11 cellular contexts compared by ENCODE assay signal in genomic region chr3:160180581-160181216, GRCh38. TPM values are rescaled to one million over a fixed set of nuclear protein-coding genes. Genes with fewer than 3 reads are reported as not detected.
DNase-seq lines count a peak whose midpoint lies in the region; ATAC-seq and TF ChIP-seq lines count a peak whose summit lies in the region.
"Had no signal": no experiment of that assay in that cellular context is flagged by ENCODE, and none has a peak within 500 bp of the region (broad histone marks: within the 10 kb centered on the region; RNA-seq: fewer than 3 reads in every experiment).

No MANE protein-coding gene starts in this region.

- peak; percentile 79 for TF ChIP-seq EP300 in transverse colon (IDR thresholded peaks at IDR 0.05; ENCODE audit: low read depth)

- no peak for TF ChIP-seq CTCF in MCF 10A (IDR thresholded peaks at IDR 0.05; ENCODE audit: unreplicated experiment)
- no peak for TF ChIP-seq CTCF in breast epithelium (IDR thresholded peaks at IDR 0.05)
- no peak for TF ChIP-seq CTCF in PC-3 (conservative IDR thresholded peaks at IDR 0.05; ENCODE audit: low read depth, low read length)
- TF ChIP-seq CTCF in foreskin fibroblast (IDR thresholded peaks at IDR 0.05; ENCODE audit: low read depth, low read length), result no peak
- no peak for TF ChIP-seq CTCF in transverse colon (IDR thresholded peaks at IDR 0.05)

- H3K27ac ChIP-seq in breast epithelium (no peak overlapping the region), PC-3 (ENCODE audit: low read length) (no peak overlapping the region), transverse colon (peak overlapping the region; percentile 44 to 76 (median 64))
- H3K27ac ChIP-seq: KMS-11 had no signal

- H3K9me3 ChIP-seq in breast epithelium (no peaks in the 10 kb centered on the region), PC-3 (ENCODE audit: low read length) (no peaks in the 10 kb centered on the region), transverse colon (no peaks in the 10 kb centered on the region)

- ATAC-seq in PC-3 (peak; percentile 99), HG03025 (IDR thresholded peaks at IDR 0.05; ENCODE audit: low FRiP score, unreplicated experiment) (no peak), GM18511 (IDR thresholded peaks at IDR 0.05; ENCODE audit: unreplicated experiment) (no peak), HG03442 (IDR thresholded peaks at IDR 0.05; ENCODE audit: unreplicated experiment) (no peak)
- ATAC-seq: GM12878 had no signal

- no peaks in the 10 kb centered on the region for H3F3A ChIP-seq in PC-3 (ENCODE audit: low read length, unreplicated experiment)

- POLR2A ChIA-PET in MCF 10A (lab: Yijun Ruan, JAX), result no interaction called here
- POLR2A ChIA-PET in PC-3 (lab: Charles Lee; ENCODE audit: unreplicated experiment), result no interaction called here

- H3K27me3 ChIP-seq in breast epithelium, result no peaks in the 10 kb centered on the region
- no peaks in the 10 kb centered on the region for H3K27me3 ChIP-seq in PC-3 (ENCODE audit: low read length)
- no peaks in the 10 kb centered on the region for H3K27me3 ChIP-seq in transverse colon

- no peaks in the 10 kb centered on the region for H3K36me3 Mint-ChIP-seq in MCF 10A (ENCODE audit: insufficient read depth, unreplicated experiment)

- no peaks in the 10 kb centered on the region for H3K9me2 ChIP-seq in PC-3 (replicated peaks; ENCODE audit: low read length)

- intact Hi-C loops in MCF 10A (cut with micrococcal nuclease) (no loop called here), breast epithelium (cut with DNase I; ENCODE audit: low total_unique reads) (no loop called here), PC-3 (cut with micrococcal nuclease) (no loop called here), transverse colon (cut with DNase I; ENCODE audit: low total_unique reads) (loop anchor here (5.0 kb wide), 1 partner anchor 47 kb away; the partner anchor contains the start of gene C3orf80)

- H3K4me3 ChIP-seq in breast epithelium (no peak overlapping the region), PC-3 (ENCODE audit: low read length) (peak overlapping the region; percentile 17; the same call in 1 of the 2 replicates), foreskin fibroblast (ENCODE audit: low read depth in 1 of 2, low read length in 2 of 2) (peak overlapping the region in 1 of 2 donors; percentile 13), transverse colon (no peak overlapping the region)
- H3K4me3 ChIP-seq: GM12878 had no signal

- H3K9me3 Mint-ChIP-seq in MCF 10A (ENCODE audit: unreplicated experiment), result no peaks in the 10 kb centered on the region

- no peaks in the 10 kb centered on the region for H3K4me1 ChIP-seq in breast epithelium
- no peaks in the 10 kb centered on the region for H3K4me1 ChIP-seq in PC-3 (ENCODE audit: insufficient read depth, low read length)
- H3K4me1 ChIP-seq in transverse colon, result peaks cover 0 to 30% (median 6%) of the 10 kb centered on the region in 4 donors

- H3K4me1 Mint-ChIP-seq in MCF 10A (ENCODE audit: insufficient read depth, unreplicated experiment), result peaks cover 5% of the 10 kb centered on the region

- no peak overlapping the region for H3K4me3 Mint-ChIP-seq in MCF 10A (ENCODE audit: unreplicated experiment)

- WGBS in transverse colon (ENCODE audit: low coverage in 1 of 2), 2 donors, result 15 to 23% methylated on average over 10 to 11 of the region's 11 CpGs

- DNase-seq in MCF 10A (ENCODE audit: unreplicated experiment) (peak; percentile 6), breast epithelium (ENCODE audit: low spot score in 2 of 2) (no peak), PC-3 (peak; percentile 46), foreskin fibroblast (peak; percentile 54 to 68), transverse colon (no peak)
- DNase-seq: RPMI8226 had no signal

- CTCF ChIA-PET in MCF 10A (lab: Yijun Ruan, JAX), result interaction anchor here (0.6 to 1.0 kb wide), 2 partner anchors 141 to 148 kb away, joined by 3 to 4 read pairs; no protein-coding TSS in a partner anchor
- CTCF ChIA-PET in PC-3 (lab: Charles Lee), result no interaction called here

- BruUV-seq in MCF 10A (replicated peaks; lab: Mats Ljungman, UMichigan), result no TSS peak
- BruUV-seq in PC-3 (replicated peaks; lab: Mats Ljungman, UMichigan), result no TSS peak

- peak overlapping the region; percentile 51; the same call in 1 of the 2 replicates for H2AFZ ChIP-seq in PC-3 (ENCODE audit: low read length)

- no peaks in the 10 kb centered on the region for H3K79me2 ChIP-seq in PC-3 (ENCODE audit: low read length)

- peak overlapping the region; percentile 49 for H3K4me2 ChIP-seq in PC-3 (ENCODE audit: low read length)
- H3K4me2 ChIP-seq: KMS-11 had no signal

- TF ChIP-seq POLR2A in breast epithelium (IDR thresholded peaks at IDR 0.05) (no peak), transverse colon (IDR thresholded peaks at IDR 0.05) (no peak)

- H3K36me3 ChIP-seq in breast epithelium, result no peaks in the 10 kb centered on the region
- H3K36me3 ChIP-seq in PC-3 (ENCODE audit: low read depth, low read length), result no peaks in the 10 kb centered on the region
- no peaks in the 10 kb centered on the region for H3K36me3 ChIP-seq in transverse colon

- no peak overlapping the region for H3K27ac Mint-ChIP-seq in MCF 10A (ENCODE audit: low read depth, unreplicated experiment)

- no peaks in the 10 kb centered on the region for H3K27me3 Mint-ChIP-seq in MCF 10A (ENCODE audit: insufficient read depth, unreplicated experiment)

- no peak overlapping the region for H3K9ac ChIP-seq in PC-3 (ENCODE audit: low read length)
- H3K9ac ChIP-seq: KMS-11 had no signal

- in situ Hi-C loops in transverse colon (cut with MboI; ENCODE audit: low pct_ligation_motif_present in 1 of 4, low pct_unique_long_range_greater_than_20kb in 1 of 4, low sequenced_read_pairs in 3 of 4), result no loop called here

- H4K20me1 ChIP-seq in PC-3 (ENCODE audit: low read length), result no peaks in the 10 kb centered on the region

RNA-seq across cellular contexts. Expression of gene C3orf80, which starts 44.5 kb away (rescaled TPM):
- 0.28 and 0.29 TPM in 2 replicates for total RNA-seq in MCF 10A (2022)
- total RNA-seq in breast epithelium, result under 1 TPM in 2 of 3 donors, not detected in 1; 0.15 to 0.16 TPM
- 0.33 and 0.46 TPM in 2 replicates for total RNA-seq in PC-3 (2014; rRNA removed)
- 1 to 10 TPM in 3 of 4 donors, under 1 TPM in 1; 0.40 to 3.7 (median 1.8) TPM for total RNA-seq in transverse colon
- total RNA-seq: GM12878 had no signal

Comparison
In these comparisons a context has a peak if more than half of its experiments do, and no peak if none do; other contexts are left out.
1. DNase-seq: peak in MCF 10A (single experiment), PC-3 (single experiment) and foreskin fibroblast (2 of 2); none in breast epithelium (0 of 2) and transverse colon (single experiment).
2. H3K27ac ChIP-seq: peak in transverse colon (4 of 4); none in breast epithelium (0 of 2) and PC-3 (single experiment).